Comparison of ENCODE assay signal across 16 cellular contexts in the genomic region with DNA sequence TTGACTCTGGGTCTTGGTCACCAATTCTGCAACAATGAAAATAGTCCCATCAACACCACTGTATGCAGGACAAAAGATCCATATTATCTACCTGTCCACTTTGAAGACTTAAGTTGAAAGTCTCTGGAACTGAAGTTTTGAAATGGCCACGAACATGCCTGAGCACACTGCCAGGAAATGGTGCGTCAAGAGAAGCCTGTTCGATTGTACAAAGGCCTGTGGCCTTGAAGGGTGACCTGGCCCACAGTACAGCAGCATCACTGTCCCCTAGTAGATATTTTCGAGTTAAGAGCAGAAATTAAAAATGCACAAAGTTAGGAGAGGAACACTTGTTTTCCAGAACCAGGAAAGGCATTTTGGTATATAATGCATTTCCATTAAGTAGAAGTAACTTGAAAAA.
"Had no signal": no experiment of that assay in that cellular context is flagged by ENCODE, and none has a peak within 500 bp of the region (broad histone marks: within the 10 kb centered on the region; RNA-seq: fewer than 3 reads in every experiment).

No MANE protein-coding gene starts in this region.

- H3K4me3 ChIP-seq: gastrocnemius medialis, lung, ovary, psoas muscle, sigmoid colon, thoracic aorta, transverse colon, vagina had no signal

- H3K9me3 ChIP-seq: gastrocnemius medialis, ovary, psoas muscle, sigmoid colon, thoracic aorta, transverse colon, vagina had no signal

- H3K4me1 ChIP-seq: transverse colon, vagina had no signal

- H3K27me3 ChIP-seq: gastrocnemius medialis, ovary, sigmoid colon, transverse colon, vagina had no signal

- H3K4me3 Mint-ChIP-seq: effector memory CD8-positive, alpha-beta T cell; memory B cell; naive thymus-derived CD4-positive, alpha-beta T cell; nephron; stimulated activated memory B cell treated with anti-CD40 and anti-IgM and Interleukin-4, amounts not matched to agents 10 μg/mL and 1 μg/mL and 100 μg/mL, for 72 hours had no signal

- DNase-seq: cortex of kidney, midbrain, occipital lobe had no signal

- H3K27me3 Mint-ChIP-seq: effector memory CD8-positive, alpha-beta T cell; memory B cell; naive thymus-derived CD4-positive, alpha-beta T cell; stimulated activated memory B cell treated with anti-CD40 and anti-IgM and Interleukin-4, amounts not matched to agents 10 μg/mL and 1 μg/mL and 100 μg/mL, for 72 hours had no signal

- H3K36me3 ChIP-seq: ovary, thoracic aorta, transverse colon, vagina had no signal

- H3K9me3 Mint-ChIP-seq: effector memory CD8-positive, alpha-beta T cell; memory B cell; nephron; stimulated activated memory B cell treated with anti-CD40 and anti-IgM and Interleukin-4, amounts not matched to agents 10 μg/mL and 1 μg/mL and 100 μg/mL, for 72 hours had no signal

- H3K27ac Mint-ChIP-seq: memory B cell; stimulated activated memory B cell treated with anti-CD40 and anti-IgM and Interleukin-4, amounts not matched to agents 10 μg/mL and 1 μg/mL and 100 μg/mL, for 72 hours had no signal

- H3K27ac ChIP-seq: gastrocnemius medialis, ovary, psoas muscle, sigmoid colon, thoracic aorta, transverse colon, vagina had no signal
